ENCODE assay signal across 9 cellular contexts in genomic region chr1:158149577-158150269, GRCh38. TPM values are rescaled to one million over a fixed set of nuclear protein-coding genes. Genes with fewer than 3 reads are reported as not detected.
A peak's percentile ranks its signal among the peaks of the same experiment; 100 is the strongest.
DNase-seq lines count a peak whose midpoint lies in the region; ATAC-seq and TF ChIP-seq lines count a peak whose summit lies in the region.
"Had no signal": no experiment of that assay in that cellular context is flagged by ENCODE, and none has a peak within 500 bp of the region (broad histone marks: within the 10 kb centered on the region; RNA-seq: fewer than 3 reads in every experiment).

No MANE protein-coding gene starts in this region.

- H3K4me1 Mint-ChIP-seq in central memory CD8-positive, alpha-beta T cell = peaks cover 30% of the 10 kb centered on the region

- peak overlapping the region; percentile 94 for H3K27ac Mint-ChIP-seq in central memory CD8-positive, alpha-beta T cell (ENCODE audit: low read depth)

- H2AFZ ChIP-seq in HCT116 (ENCODE audit: low read depth, low read length, poor library complexity, severe bottlenecking) (peak overlapping the region; percentile 81), smooth muscle cell (ENCODE audit: low read depth) (peak overlapping the region; percentile 97)

- H3K9me3 Mint-ChIP-seq in central memory CD8-positive, alpha-beta T cell = no peaks in the 10 kb centered on the region

- peak overlapping the region; percentile 41 to 49 for H3K4me3 ChIP-seq in HCT116 (replicated peaks in 1 of 2; ENCODE audit: low read depth in 1 of 2, low read length in 2 of 2)
- H3K4me3 ChIP-seq in smooth muscle cell = peak overlapping the region; percentile 48

- peaks cover 14% of the 10 kb centered on the region for H3K27me3 ChIP-seq in HCT116 (ENCODE audit: insufficient read depth, low read length)
- no peaks in the 10 kb centered on the region for H3K27me3 ChIP-seq in smooth muscle cell (ENCODE audit: low read depth)

- H3K27me3 Mint-ChIP-seq in central memory CD8-positive, alpha-beta T cell = peaks cover 20% of the 10 kb centered on the region

- 28% methylated on average over 31 of the region's 31 CpGs for WGBS in smooth muscle cell (ENCODE audit: low lambda C conversion rate)

- TF ChIP-seq RAD21 in HCT116 (IDR thresholded peaks at IDR 0.05; ENCODE audit: low read depth) = no peak

- no peaks in the 10 kb centered on the region for H3K9me2 ChIP-seq in HCT116 (ENCODE audit: insufficient read depth)

- peak; percentile 99 for ATAC-seq in HCT116
- peak; percentile 46 for ATAC-seq in central memory CD8-positive, alpha-beta T cell (replicated peaks; ENCODE audit: extremely low read depth, poor library complexity, severe bottlenecking)
- ATAC-seq in GM21576 (IDR thresholded peaks at IDR 0.05; ENCODE audit: unreplicated experiment) = no peak

- BruUV-seq in HCT116 (replicated peaks; lab: Mats Ljungman, UMichigan) = no TSS peak

- H3K79me2 ChIP-seq in HCT116 (ENCODE audit: insufficient read depth, low read length) = no peaks in the 10 kb centered on the region
- H3K79me2 ChIP-seq in smooth muscle cell (ENCODE audit: low read depth) = no peaks in the 10 kb centered on the region

- H3K4me1 ChIP-seq in HCT116 (ENCODE audit: control insufficient read depth in 1 of 2, insufficient read depth in 2 of 2, low read length in 2 of 2) (peaks cover 3 to 17% of the 10 kb centered on the region in 2 experiments; a peak in 3 of 4 replicates), smooth muscle cell (ENCODE audit: low read depth) (peaks cover 4% of the 10 kb centered on the region)

- RAD21 ChIA-PET in HCT116 (lab: Charles Lee; ENCODE audit: low non-redundant PET in 1 of 2, low total read pairs in 2 of 2, uncharacterized antibody in 2 of 2, unreplicated experiment in 2 of 2) = no interaction called here

- peaks cover 7% of the 10 kb centered on the region for H3K36me3 Mint-ChIP-seq in central memory CD8-positive, alpha-beta T cell (ENCODE audit: insufficient read depth)

- no peak for TF ChIP-seq CTCF in HCT116 (IDR thresholded peaks at IDR 0.05 in 2 of 3, conservative IDR thresholded peaks at IDR 0.05 in 1 of 3; ENCODE audit: borderline replicate concordance in 1 of 3, insufficient read depth in 1 of 3, low read depth in 2 of 3, low read length in 2 of 3)
- no peak for TF ChIP-seq CTCF in smooth muscle cell (IDR thresholded peaks at IDR 0.05; ENCODE audit: borderline replicate concordance, insufficient read depth, poor library complexity, severe bottlenecking)

- H3K9ac ChIP-seq in HCT116 (ENCODE audit: low read length) = no peak overlapping the region
- no peak overlapping the region for H3K9ac ChIP-seq in smooth muscle cell (ENCODE audit: low read depth)

- POLR2A ChIA-PET in HCT116 (lab: Charles Lee) = interaction anchor here (0.6 kb wide), 1 partner anchor 157 kb away, joined by 3 read pairs; no protein-coding TSS in a partner anchor

- peak overlapping the region; percentile 88 for H3K4me3 Mint-ChIP-seq in central memory CD8-positive, alpha-beta T cell

- no peaks in the 10 kb centered on the region for H3K9me3 ChIP-seq in HCT116 (ENCODE audit: control insufficient read depth in 1 of 2, insufficient read depth in 1 of 2, low read depth in 1 of 2, low read length in 2 of 2)
- H3K9me3 ChIP-seq in smooth muscle cell (replicated peaks; ENCODE audit: low read depth) = no peaks in the 10 kb centered on the region

- intact Hi-C loops in HCT116 (cut with micrococcal nuclease) = no loop called here

- H3K4me2 ChIP-seq in HCT116 (ENCODE audit: low read length) (peak overlapping the region; percentile 79), smooth muscle cell (peak overlapping the region; percentile 89)

- H3K36me3 ChIP-seq in HCT116 (ENCODE audit: control insufficient read depth in 1 of 2, insufficient read depth in 2 of 2, low read length in 2 of 2) (no peaks in the 10 kb centered on the region), smooth muscle cell (ENCODE audit: low read depth) (no peaks in the 10 kb centered on the region)

- TF ChIP-seq POLR2A in HCT116 (IDR thresholded peaks at IDR 0.05; ENCODE audit: borderline replicate concordance, extremely low read depth, insufficient read depth, insufficient read length) = no peak

- CTCF ChIA-PET in HCT116 (lab: Charles Lee) = interaction anchor here (1.1 kb wide), 1 partner anchor 25 kb away, joined by 3 read pairs; no protein-coding TSS in a partner anchor

- H4K20me1 ChIP-seq in HCT116 (ENCODE audit: insufficient read depth) (no peaks in the 10 kb centered on the region), smooth muscle cell (ENCODE audit: low read depth) (no peaks in the 10 kb centered on the region)

- DNase-seq in CMK (ENCODE audit: low read depth) (peak; percentile 91), HCT116 (ENCODE audit: low read depth, low spot score) (peak; percentile 90), NCI-H2227 treated with DMSO at 0.1 percent for 48 hours (lab: John Stamatoyannopoulos, UW) (peak; percentile 94), inferior parietal cortex (ENCODE audit: extremely low spot score) (peak; percentile 96), smooth muscle cell (lab: John Stamatoyannopoulos, UW; ENCODE audit: unreplicated experiment) (peak; percentile 31)
- peak; percentile 75 for DNase-seq in activated CD4-positive, CD25-positive, alpha-beta regulatory T cell treated with anti-CD3 and anti-CD28 coated beads, Interleukin-2, amount 50 U/mL, for 72 hours
- peak; percentile 36 to 40 for DNase-seq in central memory CD8-positive, alpha-beta T cell (ENCODE audit: low spot score in 2 of 2)

- H3F3A ChIP-seq in smooth muscle cell (ENCODE audit: low read depth) = no peaks in the 10 kb centered on the region

- H3K27ac ChIP-seq in HCT116 (ENCODE audit: low read depth, low read length) (no peak overlapping the region), smooth muscle cell (ENCODE audit: low read depth) (no peak overlapping the region)

TF ChIP-seq in HCT116, 20 proteins besides CTCF, POLR2A, EP300 and RAD21:
- TF ChIP-seq YY1 (IDR thresholded peaks at IDR 0.05; ENCODE audit: extremely low read depth, insufficient replicate concordance, low read depth, low read length) = peak; percentile 19
- TF ChIP-seq MAX (IDR thresholded peaks at IDR 0.05) = peak; percentile 32; the same call in 1 of the 2 replicates
- TF ChIP-seq CEBPB (IDR thresholded peaks at IDR 0.05; ENCODE audit: low read depth) = no peak
- no peak for TF ChIP-seq SRF (IDR thresholded peaks at IDR 0.05; ENCODE audit: low read depth)
- no peak; the same call in 1 of the 2 replicates for TF ChIP-seq POLR2AphosphoS5 (IDR thresholded peaks at IDR 0.05; ENCODE audit: low read depth, low read length)
- TF ChIP-seq SP1 (IDR thresholded peaks at IDR 0.05; ENCODE audit: low read depth) = no peak; the same call in 1 of the 2 replicates
- TF ChIP-seq REST (IDR thresholded peaks at IDR 0.05; ENCODE audit: low read depth) = no peak
- TF ChIP-seq ZFX (IDR thresholded peaks at IDR 0.05) = no peak
- TF ChIP-seq EZH2phosphoT487 (IDR thresholded peaks at IDR 0.05; ENCODE audit: borderline replicate concordance) = no peak
- TF ChIP-seq CBX3 (IDR thresholded peaks at IDR 0.05; ENCODE audit: low read depth) = no peak
- no peak for TF ChIP-seq ATF3 (IDR thresholded peaks at IDR 0.05)
- TF ChIP-seq ELF1 (IDR thresholded peaks at IDR 0.05; ENCODE audit: borderline replicate concordance, low read depth) = peak; percentile 67
- TF ChIP-seq EZH2 (IDR thresholded peaks at IDR 0.05) = no peak
- TF ChIP-seq SIN3A (IDR thresholded peaks at IDR 0.05; ENCODE audit: low read depth) = peak; percentile 93
- no peak for TF ChIP-seq JUND (IDR thresholded peaks at IDR 0.05)
TF ChIP-seq in HCT116: peak in this region for 4.

RNA-seq across cellular contexts. Expression of gene CD1D, which starts 31.0 kb away (rescaled TPM):
- total RNA-seq in HCT116 (2021; ENCODE audit: unreplicated experiment) (not detected), smooth muscle cell (2.2 and 2.7 TPM in 2 replicates)
- polyA plus RNA-seq in HCT116 (2012) = 0.03 TPM in 1 of 2 replicates, not detected in the other
- 3.3 and 3.5 TPM in 2 replicates for polyA plus RNA-seq in smooth muscle cell
- total RNA-seq: T-helper 2 cell treated with Interferon-gamma antibody and Interleukin-4, amounts not matched to agents 100 ng/mL and 5 ng/mL, for 36 hours had no signal

Comparison
In these comparisons a context has a peak if more than half of its experiments do, and no peak if none do; other contexts are left out.
1. DNase-seq: peak in every context shown above with its lines; median percentile 96 in inferior parietal cortex; 94 in NCI-H2227 treated with DMSO at 0.1 percent for 48 hours; 91 in CMK; 90 in HCT116; 75 in activated CD4-positive, CD25-positive, alpha-beta regulatory T cell treated with anti-CD3 and anti-CD28 coated beads, Interleukin-2, amount 50 U/mL, for 72 hours; 38 in central memory CD8-positive, alpha-beta T cell; 31 in smooth muscle cell.